ENCODE assay signal across 9 cellular contexts in genomic region chr12:106245767-106246166, GRCh38. TPM values are rescaled to one million over a fixed set of nuclear protein-coding genes. Genes with fewer than 3 reads are reported as not detected.
DNase-seq lines count a peak whose midpoint lies in the region; ATAC-seq, FAIRE-seq and TF ChIP-seq lines count a peak whose summit lies in the region.
"Had no signal": no experiment of that assay in that cellular context is flagged by ENCODE, and none has a peak within 500 bp of the region (broad histone marks: within the 10 kb centered on the region; RNA-seq: fewer than 3 reads in every experiment).

No MANE protein-coding gene starts in this region.

- H3K4me3 ChIP-seq in keratinocyte (ENCODE audit: control insufficient read depth in 2 of 3, extremely low read depth in 1 of 3, insufficient read depth in 2 of 3, low read depth in 1 of 3, low read length in 3 of 3), result peak overlapping the region; percentile 63 to 95 (median 86)
- H3K4me3 ChIP-seq in subcutaneous abdominal adipose tissue (ENCODE audit: low read depth in 1 of 5, low read length in 5 of 5), result peak overlapping the region; percentile 11 to 45 (median 35)

- no peak overlapping the region for H3K27ac Mint-ChIP-seq in activated CD4-positive, alpha-beta T cell treated with anti-CD3 and anti-CD28 coated beads, Interleukin-2, amount 10 ng/mL, durations not matched to agents 24 days and 14 days
- H3K27ac Mint-ChIP-seq in activated T-helper 17 cell treated with anti-CD3 and anti-CD28 coated beads, Interleukin-2, amount 50 U/mL, for 72 hours, result no peak overlapping the region

- peaks cover 22% of the 10 kb centered on the region for H3K4me1 ChIP-seq in keratinocyte (ENCODE audit: control insufficient read depth, extremely low read depth, insufficient read depth, low read length)
- H3K4me1 ChIP-seq in subcutaneous abdominal adipose tissue (ENCODE audit: control insufficient read depth in 5 of 5, insufficient read depth in 5 of 5, low read length in 5 of 5), result peaks cover 7 to 35% (median 34%) of the 10 kb centered on the region in 5 donors

- no peak for TF ChIP-seq CTCF in keratinocyte (optimal IDR thresholded peaks at IDR 0.05 in 1 of 3, IDR thresholded peaks at IDR 0.05 in 1 of 3, conservative IDR thresholded peaks at IDR 0.05 in 1 of 3; ENCODE audit: extremely low read depth in 1 of 3, insufficient read depth in 2 of 3, low read length in 3 of 3)

- peaks cover 13 to 16% of the 10 kb centered on the region in 2 experiments for H3K36me3 ChIP-seq in keratinocyte (ENCODE audit: control insufficient read depth in 2 of 2, extremely low read depth in 1 of 2, insufficient read depth in 2 of 2, low read length in 2 of 2)
- peaks cover 4 to 11% (median 7%) of the 10 kb centered on the region in 5 donors for H3K36me3 ChIP-seq in subcutaneous abdominal adipose tissue (ENCODE audit: control insufficient read depth in 5 of 5, insufficient read depth in 5 of 5, low read length in 5 of 5)

- H3K9me1 ChIP-seq in keratinocyte (ENCODE audit: control insufficient read depth, extremely low read depth, insufficient read depth, low read length), result peaks cover 10% of the 10 kb centered on the region

- peak overlapping the region; percentile 96 for H3K9ac ChIP-seq in keratinocyte (ENCODE audit: control insufficient read depth, extremely low read depth, insufficient read depth, low read length)
- peak overlapping the region in 3 of 5 donors; percentile 1 to 50 (median 26) for H3K9ac ChIP-seq in subcutaneous abdominal adipose tissue (ENCODE audit: low read length in 5 of 5)

- peaks cover 9% of the 10 kb centered on the region for H3K4me1 Mint-ChIP-seq in activated CD4-positive, alpha-beta T cell treated with anti-CD3 and anti-CD28 coated beads, Interleukin-2, amount 10 ng/mL, durations not matched to agents 24 days and 14 days
- peaks cover 13% of the 10 kb centered on the region for H3K4me1 Mint-ChIP-seq in activated T-helper 17 cell treated with anti-CD3 and anti-CD28 coated beads, Interleukin-2, amount 50 U/mL, for 72 hours

- H3K9me3 Mint-ChIP-seq in activated CD4-positive, alpha-beta T cell treated with anti-CD3 and anti-CD28 coated beads, Interleukin-2, amount 10 ng/mL, durations not matched to agents 24 days and 14 days, result no peaks in the 10 kb centered on the region
- H3K9me3 Mint-ChIP-seq in activated T-helper 17 cell treated with anti-CD3 and anti-CD28 coated beads, Interleukin-2, amount 50 U/mL, for 72 hours, result no peaks in the 10 kb centered on the region

- dilution Hi-C loops in keratinocyte (cut with MboI; ENCODE audit: extremely low pct_ligation_motif_present, low sequenced_read_pairs), result no loop called here

- H3K4me3 Mint-ChIP-seq in activated CD4-positive, alpha-beta T cell treated with anti-CD3 and anti-CD28 coated beads, Interleukin-2, amount 10 ng/mL, durations not matched to agents 24 days and 14 days, result peak overlapping the region; percentile 58
- peak overlapping the region; percentile 66 for H3K4me3 Mint-ChIP-seq in activated T-helper 17 cell treated with anti-CD3 and anti-CD28 coated beads, Interleukin-2, amount 50 U/mL, for 72 hours

- H4K20me1 ChIP-seq in keratinocyte (ENCODE audit: control insufficient read depth, extremely low read depth, insufficient read depth, low read length), result peaks cover 12% of the 10 kb centered on the region

- peak overlapping the region; percentile 96 for H3K27ac ChIP-seq in keratinocyte (ENCODE audit: control insufficient read depth, insufficient read depth, low read length)
- peak overlapping the region; percentile 87 for H3K27ac ChIP-seq in subcutaneous abdominal adipose tissue (ENCODE audit: low read depth, low read length)

- peak overlapping the region; percentile 86 for H3K4me2 ChIP-seq in keratinocyte (ENCODE audit: control insufficient read depth, extremely low read depth, insufficient read depth, low read depth, low read length)

- H3K9me3 ChIP-seq in keratinocyte (ENCODE audit: control insufficient read depth, low read depth, low read length) (no peaks in the 10 kb centered on the region), subcutaneous abdominal adipose tissue (ENCODE audit: control insufficient read depth in 5 of 5, low read length in 5 of 5) (no peaks in the 10 kb centered on the region)

- H3K79me2 ChIP-seq in keratinocyte (ENCODE audit: control insufficient read depth, insufficient read depth, low read length), result peaks cover 44% of the 10 kb centered on the region

- ATAC-seq in activated T-helper 17 cell treated with anti-CD3 and anti-CD28 coated beads, Interleukin-2, amount 50 U/mL, for 72 hours (replicated peaks), result no peak

- peak overlapping the region; percentile 62 for H2AFZ ChIP-seq in keratinocyte (ENCODE audit: control insufficient read depth, low read length)

- H3K27me3 ChIP-seq in keratinocyte (ENCODE audit: control insufficient read depth, extremely low read depth, insufficient read depth, low read length), result no peaks in the 10 kb centered on the region
- no peaks in the 10 kb centered on the region for H3K27me3 ChIP-seq in subcutaneous abdominal adipose tissue (ENCODE audit: control insufficient read depth in 5 of 5, insufficient read depth in 4 of 5, low read length in 5 of 5)

- H3K27me3 Mint-ChIP-seq in activated CD4-positive, alpha-beta T cell treated with anti-CD3 and anti-CD28 coated beads, Interleukin-2, amount 10 ng/mL, durations not matched to agents 24 days and 14 days, result peaks cover 12% of the 10 kb centered on the region
- H3K27me3 Mint-ChIP-seq in activated T-helper 17 cell treated with anti-CD3 and anti-CD28 coated beads, Interleukin-2, amount 50 U/mL, for 72 hours, result no peaks in the 10 kb centered on the region

- peak; percentile 69 for FAIRE-seq in keratinocyte (lab: Jason Lieb, UNC)

- intact Hi-C loops in activated CD4-positive, alpha-beta T cell treated with anti-CD3 and anti-CD28 coated beads, Interleukin-2, amount 10 ng/mL, durations not matched to agents 24 days and 14 days (cut with micrococcal nuclease), result loop anchor here (5.0 kb wide), 2 partner anchors 37 to 112 kb away; partner anchors contain the start of gene POLR3B

- DNase-seq in activated CD4-positive, alpha-beta T cell treated with anti-CD3 and anti-CD28 coated beads, Interleukin-2, amount 10 ng/mL, durations not matched to agents 24 days and 14 days, result no peak
- no peak for DNase-seq in activated CD4-positive, alpha-beta T cell treated with anti-CD3 and anti-CD28 coated beads for 1 hour
- DNase-seq in keratinocyte (ENCODE audit: low read depth, low spot score), result no peak
- DNase-seq in SHP77 (lab: John Stamatoyannopoulos, UW), result no peak
- DNase-seq in retina, result no peak
- DNase-seq in HK-2 (ENCODE audit: unreplicated experiment), result no peak
- DNase-seq: DMS153 had no signal

- no peaks in the 10 kb centered on the region for H3K36me3 Mint-ChIP-seq in activated CD4-positive, alpha-beta T cell treated with anti-CD3 and anti-CD28 coated beads, Interleukin-2, amount 10 ng/mL, durations not matched to agents 24 days and 14 days (ENCODE audit: low read depth)
- no peaks in the 10 kb centered on the region for H3K36me3 Mint-ChIP-seq in activated T-helper 17 cell treated with anti-CD3 and anti-CD28 coated beads, Interleukin-2, amount 50 U/mL, for 72 hours (ENCODE audit: low read depth)

RNA-seq across cellular contexts. Expression of gene CKAP4, which starts 2.1 kb away (rescaled TPM):
- 6.7 and 7.7 TPM in 2 replicates for total RNA-seq in activated CD4-positive, alpha-beta T cell treated with anti-CD3 and anti-CD28 coated beads, Interleukin-2, amount 10 ng/mL, durations not matched to agents 24 days and 14 days
- 1 to 10 TPM; 3.6 to 3.8 TPM for total RNA-seq in activated T-helper 17 cell treated with anti-CD3 and anti-CD28 coated beads, Interleukin-2, amount 50 U/mL, for 72 hours
- 84.5 to 123 TPM (median 84.7 TPM) in 3 replicates for polyA plus RNA-seq in keratinocyte
- polyA plus RNA-seq in keratinocyte (2011; ENCODE audit: low read depth), result 49.3 TPM
- polyA plus RNA-seq in keratinocyte (2011; cell fraction: cytosol; rRNA removed), result 52.1 and 54.3 TPM in 2 replicates
- polyA plus RNA-seq in keratinocyte (2011; cell fraction: nucleus; rRNA removed), result 152 and 168 TPM in 2 replicates
- polyA plus RNA-seq in keratinocyte (2012; ENCODE audit: low replicate concordance), result 70.8 and 113 TPM in 2 replicates
- 44.2 to 50.5 TPM (median 48.9 TPM) in 3 replicates for polyA minus RNA-seq in keratinocyte
- 72.3 TPM for polyA minus RNA-seq in keratinocyte (2011; cell fraction: cytosol; rRNA and poly(A)+ RNA removed)
- 102 and 139 TPM in 2 replicates for polyA minus RNA-seq in keratinocyte (2011; cell fraction: nucleus; rRNA and poly(A)+ RNA removed)

RNA-seq across cellular contexts. Expression of gene TCP11L2, which starts 56.8 kb away (rescaled TPM):
- total RNA-seq in activated CD4-positive, alpha-beta T cell treated with anti-CD3 and anti-CD28 coated beads, Interleukin-2, amount 10 ng/mL, durations not matched to agents 24 days and 14 days, result 3.2 and 4.5 TPM in 2 replicates
- total RNA-seq in activated T-helper 17 cell treated with anti-CD3 and anti-CD28 coated beads, Interleukin-2, amount 50 U/mL, for 72 hours, result 10 to 100 TPM in 1 of 2 donors, 1 to 10 TPM in 1; 9.6 to 22.4 TPM
- 5.4 to 6.5 TPM (median 6.1 TPM) in 3 replicates for polyA plus RNA-seq in keratinocyte
- polyA plus RNA-seq in keratinocyte (2011; ENCODE audit: low read depth), result 20.0 TPM
- 2.8 and 4.4 TPM in 2 replicates for polyA plus RNA-seq in keratinocyte (2011; cell fraction: cytosol; rRNA removed)
- polyA plus RNA-seq in keratinocyte (2011; cell fraction: nucleus; rRNA removed), result 11.5 and 13.0 TPM in 2 replicates
- polyA plus RNA-seq in keratinocyte (2012; ENCODE audit: low replicate concordance), result 3.4 and 28.2 TPM in 2 replicates
- polyA minus RNA-seq in keratinocyte, result 14.2 to 24.7 TPM (median 15.7 TPM) in 3 replicates
- polyA minus RNA-seq in keratinocyte (2011; cell fraction: cytosol; rRNA and poly(A)+ RNA removed), result 11.7 TPM
- polyA minus RNA-seq in keratinocyte (2011; cell fraction: nucleus; rRNA and poly(A)+ RNA removed), result 15.3 and 24.2 TPM in 2 replicates
